13 cellular contexts compared by ENCODE assay signal in genomic region chr5:178383301-178383918, GRCh38.
DNase-seq lines count a peak whose midpoint lies in the region; ATAC-seq and TF ChIP-seq lines count a peak whose summit lies in the region.
"Had no signal": no experiment of that assay in that cellular context is flagged by ENCODE, and none has a peak within 500 bp of the region (broad histone marks: within the 10 kb centered on the region; RNA-seq: fewer than 3 reads in every experiment).

No MANE protein-coding gene starts in this region.

- intact Hi-C loops in natural killer cell (cut with micrococcal nuclease), result no loop called here

- no peaks in the 10 kb centered on the region for H3K27me3 ChIP-seq in osteoblast (ENCODE audit: insufficient read depth, low read length)

- no peak for TF ChIP-seq CTCF in natural killer cell (IDR thresholded peaks at IDR 0.05)
- TF ChIP-seq CTCF in glutamatergic neuron (IDR thresholded peaks at IDR 0.05; ENCODE audit: partially characterized antibody, unreplicated experiment), result no peak
- TF ChIP-seq CTCF in osteoblast (IDR thresholded peaks at IDR 0.05; ENCODE audit: extremely low read depth, low read depth, low read length), result no peak

- H3K9me3 Mint-ChIP-seq in natural killer cell treated with Interleukin-12 subunit alpha and Interleukin-12 subunit beta and Interleukin-15 and Interleukin-18, amount 100 ng/mL, for 72 hours, result no peaks in the 10 kb centered on the region
- no peaks in the 10 kb centered on the region for H3K9me3 Mint-ChIP-seq in natural killer cell
- H3K9me3 Mint-ChIP-seq in glutamatergic neuron (ENCODE audit: unreplicated experiment), result peaks cover 4% of the 10 kb centered on the region
- H3K9me3 Mint-ChIP-seq in activated naive CD8-positive, alpha-beta T cell treated with anti-CD3 and anti-CD28 coated beads, Interleukin-2, amount 50 U/mL, for 24 hours, result no peaks in the 10 kb centered on the region

- H3K36me3 ChIP-seq in osteoblast (ENCODE audit: insufficient read depth, low read length), result no peaks in the 10 kb centered on the region

- H3K27ac Mint-ChIP-seq in natural killer cell treated with Interleukin-12 subunit alpha and Interleukin-12 subunit beta and Interleukin-15 and Interleukin-18, amount 100 ng/mL, for 72 hours, result no peak overlapping the region
- H3K27ac Mint-ChIP-seq in natural killer cell (no peak overlapping the region), glutamatergic neuron (ENCODE audit: unreplicated experiment) (no peak overlapping the region)
- H3K27ac Mint-ChIP-seq in activated naive CD8-positive, alpha-beta T cell treated with anti-CD3 and anti-CD28 coated beads, Interleukin-2, amount 50 U/mL, for 24 hours, result no peak overlapping the region

- no peaks in the 10 kb centered on the region for H3K9me3 ChIP-seq in osteoblast (ENCODE audit: low read depth, low read length)

- H3K79me2 ChIP-seq in osteoblast (ENCODE audit: insufficient read depth, low read length), result no peaks in the 10 kb centered on the region

- H3K4me3 ChIP-seq in osteoblast (ENCODE audit: insufficient read depth, low read length), result no peak overlapping the region
- H3K4me3 ChIP-seq: PC-9 had no signal

- no peaks in the 10 kb centered on the region for H3K4me1 Mint-ChIP-seq in natural killer cell treated with Interleukin-12 subunit alpha and Interleukin-12 subunit beta and Interleukin-15 and Interleukin-18, amount 100 ng/mL, for 72 hours (ENCODE audit: low read depth in 2 of 2)
- H3K4me1 Mint-ChIP-seq in natural killer cell, result no peaks in the 10 kb centered on the region
- peaks cover 12% of the 10 kb centered on the region for H3K4me1 Mint-ChIP-seq in glutamatergic neuron (ENCODE audit: low read depth, unreplicated experiment)
- H3K4me1 Mint-ChIP-seq in activated naive CD8-positive, alpha-beta T cell treated with anti-CD3 and anti-CD28 coated beads, Interleukin-2, amount 50 U/mL, for 24 hours, result no peaks in the 10 kb centered on the region

- H3K4me2 ChIP-seq in osteoblast (ENCODE audit: insufficient read depth, low read length), result no peak overlapping the region
- H3K4me2 ChIP-seq: KMS-11, PC-9 had no signal

- no peak overlapping the region for H3K4me3 Mint-ChIP-seq in natural killer cell treated with Interleukin-12 subunit alpha and Interleukin-12 subunit beta and Interleukin-15 and Interleukin-18, amount 100 ng/mL, for 72 hours
- H3K4me3 Mint-ChIP-seq in natural killer cell (no peak overlapping the region), glutamatergic neuron (ENCODE audit: unreplicated experiment) (no peak overlapping the region)
- no peak overlapping the region for H3K4me3 Mint-ChIP-seq in activated naive CD8-positive, alpha-beta T cell treated with anti-CD3 and anti-CD28 coated beads, Interleukin-2, amount 50 U/mL, for 24 hours

- peaks cover 8% of the 10 kb centered on the region in 2 donors for H3K27me3 Mint-ChIP-seq in natural killer cell treated with Interleukin-12 subunit alpha and Interleukin-12 subunit beta and Interleukin-15 and Interleukin-18, amount 100 ng/mL, for 72 hours
- peaks cover 6 to 10% of the 10 kb centered on the region in 2 donors for H3K27me3 Mint-ChIP-seq in natural killer cell (ENCODE audit: low read depth in 2 of 2)
- H3K27me3 Mint-ChIP-seq in glutamatergic neuron (ENCODE audit: unreplicated experiment), result peaks cover 6% of the 10 kb centered on the region
- H3K27me3 Mint-ChIP-seq in activated naive CD8-positive, alpha-beta T cell treated with anti-CD3 and anti-CD28 coated beads, Interleukin-2, amount 50 U/mL, for 24 hours, result no peaks in the 10 kb centered on the region

- no peak overlapping the region for H3K27ac ChIP-seq in osteoblast (ENCODE audit: low read depth, low read length)
- H3K27ac ChIP-seq: C4-2B, KMS-11, PC-9 had no signal

- H3K36me3 Mint-ChIP-seq in natural killer cell treated with Interleukin-12 subunit alpha and Interleukin-12 subunit beta and Interleukin-15 and Interleukin-18, amount 100 ng/mL, for 72 hours, result no peaks in the 10 kb centered on the region
- H3K36me3 Mint-ChIP-seq in natural killer cell (no peaks in the 10 kb centered on the region), glutamatergic neuron (ENCODE audit: unreplicated experiment) (no peaks in the 10 kb centered on the region)
- H3K36me3 Mint-ChIP-seq in activated naive CD8-positive, alpha-beta T cell treated with anti-CD3 and anti-CD28 coated beads, Interleukin-2, amount 50 U/mL, for 24 hours (ENCODE audit: low read depth), result no peaks in the 10 kb centered on the region

- no peaks in the 10 kb centered on the region for H4K20me1 ChIP-seq in osteoblast (ENCODE audit: insufficient read depth, low read length)

- no peak overlapping the region for H2AFZ ChIP-seq in osteoblast (ENCODE audit: low read length)
- H2AFZ ChIP-seq: PC-9 had no signal

- DNase-seq in natural killer cell treated with Interleukin-12 subunit alpha and Interleukin-12 subunit beta and Interleukin-15 and Interleukin-18, amount 100 ng/mL, for 72 hours (ENCODE audit: low spot score), result peak; percentile 57
- no peak for DNase-seq in natural killer cell
- DNase-seq in glutamatergic neuron, result peak; percentile 6
- DNase-seq in osteoblast (ENCODE audit: insufficient read length, low spot score, missing footprints), result peak; percentile 71
- DNase-seq in activated naive CD8-positive, alpha-beta T cell treated with anti-CD3 and anti-CD28 coated beads, Interleukin-2, amount 50 U/mL, for 24 hours, result no peak
- DNase-seq in NCI-H2196 treated with DMSO at 0.1 percent for 48 hours (lab: John Stamatoyannopoulos, UW; ENCODE audit: unreplicated experiment), result no peak
- DNase-seq in COLO829 (ENCODE audit: low spot score), result no peak
- DNase-seq: NCI-H1417 treated with DMSO at 0.1 percent for 48 hours, NCI-H187 treated with DMSO at 0.1 percent for 48 hours, NCI-H526, PC-9 had no signal

- H3K4me1 ChIP-seq in osteoblast (ENCODE audit: insufficient read depth, low read length), result no peaks in the 10 kb centered on the region

- no peak for ATAC-seq in natural killer cell treated with Interleukin-12 subunit alpha and Interleukin-12 subunit beta and Interleukin-15 and Interleukin-18, amount 100 ng/mL, for 72 hours
- no peak for ATAC-seq in natural killer cell
- ATAC-seq in activated naive CD8-positive, alpha-beta T cell treated with anti-CD3 and anti-CD28 coated beads, Interleukin-2, amount 50 U/mL, for 24 hours, result no peak

Comparison
In these comparisons a context has a peak if more than half of its experiments do, and no peak if none do; other contexts are left out.
1. DNase-seq: peak in natural killer cell treated with Interleukin-12 subunit alpha and Interleukin-12 subunit beta and Interleukin-15 and Interleukin-18, amount 100 ng/mL, for 72 hours (single experiment), glutamatergic neuron (single experiment) and osteoblast (single experiment); none in natural killer cell (single experiment), activated naive CD8-positive, alpha-beta T cell treated with anti-CD3 and anti-CD28 coated beads, Interleukin-2, amount 50 U/mL, for 24 hours (single experiment), NCI-H2196 treated with DMSO at 0.1 percent for 48 hours (single experiment) and COLO829 (single experiment).